In the genomic region with DNA sequence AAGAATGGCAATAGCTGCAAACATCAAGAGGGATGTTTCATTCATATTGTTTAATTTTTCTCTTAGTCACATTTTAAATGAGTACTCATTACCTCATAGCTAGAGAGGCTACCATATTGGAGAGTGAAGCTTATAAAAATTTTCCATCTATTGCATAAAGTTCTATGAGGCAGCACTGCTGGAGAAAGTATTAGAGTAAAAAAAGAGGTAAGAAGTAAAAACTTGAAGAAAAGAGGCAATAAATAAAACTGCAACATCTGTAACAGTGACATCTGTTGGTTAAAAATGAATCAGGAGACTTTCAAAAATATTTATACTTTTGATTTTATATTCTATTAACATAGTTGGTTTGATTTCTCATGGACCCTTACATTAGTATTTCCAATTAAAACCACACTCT, we compare ENCODE assay signal across 21 cellular contexts.
DNase-seq lines count a peak whose midpoint lies in the region; ATAC-seq and TF ChIP-seq lines count a peak whose summit lies in the region.
"Had no signal": no experiment of that assay in that cellular context is flagged by ENCODE, and none has a peak within 500 bp of the region (broad histone marks: within the 10 kb centered on the region; RNA-seq: fewer than 3 reads in every experiment).

No MANE protein-coding gene starts in this region.

- peaks cover 7% of the 10 kb centered on the region for H3K4me1 Mint-ChIP-seq in activated CD4-positive, alpha-beta T cell treated with anti-CD3 and anti-CD28 coated beads for 36 hours
- H3K4me1 Mint-ChIP-seq in chondrocyte (ENCODE audit: low read depth) (peaks cover 29% of the 10 kb centered on the region), Caco-2 (ENCODE audit: low read depth, unreplicated experiment) (no peaks in the 10 kb centered on the region)

- no peaks in the 10 kb centered on the region for H3K79me2 ChIP-seq in OCI-LY3 (ENCODE audit: low read length)

- TF ChIP-seq CTCF in OCI-LY3 (IDR thresholded peaks at IDR 0.05; ENCODE audit: low read depth, low read length): peak; percentile 15; the same call in 1 of the 2 replicates
- peak; percentile 72 for TF ChIP-seq CTCF in chondrocyte (IDR thresholded peaks at IDR 0.05)
- no peak for TF ChIP-seq CTCF in Caco-2 (IDR thresholded peaks at IDR 0.05; ENCODE audit: insufficient read depth in 1 of 2, low read depth in 1 of 2, low read length in 1 of 2, severe bottlenecking in 1 of 2, unreplicated experiment in 1 of 2)

- peak overlapping the region; percentile 9; the same call in 1 of the 2 replicates for H3K4me2 ChIP-seq in OCI-LY3 (ENCODE audit: low read length)
- H3K4me2 ChIP-seq: A549 had no signal

- H3K9ac ChIP-seq in OCI-LY3 (ENCODE audit: low read length): no peak overlapping the region

- H3K27ac ChIP-seq in OCI-LY3 (ENCODE audit: low read length): no peak overlapping the region
- H3K27ac ChIP-seq: A549, adrenal gland, foreskin keratinocyte, lower lobe of right lung, right atrium auricular region, upper lobe of left lung had no signal

- H4K20me1 ChIP-seq in OCI-LY3 (ENCODE audit: insufficient read depth, low read length): no peaks in the 10 kb centered on the region

- H3K36me3 Mint-ChIP-seq in activated CD4-positive, alpha-beta T cell treated with anti-CD3 and anti-CD28 coated beads for 36 hours (ENCODE audit: low read depth): no peaks in the 10 kb centered on the region
- no peaks in the 10 kb centered on the region for H3K36me3 Mint-ChIP-seq in chondrocyte (ENCODE audit: low read depth)
- H3K36me3 Mint-ChIP-seq in Caco-2 (ENCODE audit: insufficient read depth, unreplicated experiment): no peaks in the 10 kb centered on the region

- no peaks in the 10 kb centered on the region for H3K36me3 ChIP-seq in OCI-LY3 (replicated peaks; ENCODE audit: low read depth, low read length)
- no peaks in the 10 kb centered on the region for H3K36me3 ChIP-seq in Caco-2 (ENCODE audit: control insufficient read depth, insufficient read depth, low read length)
- H3K36me3 ChIP-seq: adrenal gland, lower lobe of right lung, right atrium auricular region, upper lobe of left lung had no signal

- H3K27me3 ChIP-seq in OCI-LY3 (ENCODE audit: low read depth, low read length) (no peaks in the 10 kb centered on the region), Caco-2 (replicated peaks; ENCODE audit: control insufficient read depth, insufficient read depth, low read length) (no peaks in the 10 kb centered on the region)
- H3K27me3 ChIP-seq: adrenal gland, foreskin keratinocyte, right atrium auricular region, upper lobe of left lung had no signal

- H3K4me3 Mint-ChIP-seq in activated CD4-positive, alpha-beta T cell treated with anti-CD3 and anti-CD28 coated beads for 36 hours: no peak overlapping the region
- H3K4me3 Mint-ChIP-seq in chondrocyte (ENCODE audit: unreplicated experiment) (no peak overlapping the region), Caco-2 (ENCODE audit: unreplicated experiment) (no peak overlapping the region)

- no peak overlapping the region for H3K27ac Mint-ChIP-seq in activated CD4-positive, alpha-beta T cell treated with anti-CD3 and anti-CD28 coated beads for 36 hours
- peak overlapping the region; percentile 5 for H3K27ac Mint-ChIP-seq in chondrocyte (ENCODE audit: unreplicated experiment)
- H3K27ac Mint-ChIP-seq in Caco-2 (ENCODE audit: unreplicated experiment): no peak overlapping the region

- H3K27me3 Mint-ChIP-seq in activated CD4-positive, alpha-beta T cell treated with anti-CD3 and anti-CD28 coated beads for 36 hours: no peaks in the 10 kb centered on the region
- H3K27me3 Mint-ChIP-seq in chondrocyte (ENCODE audit: low read depth): no peaks in the 10 kb centered on the region
- peaks cover 3% of the 10 kb centered on the region for H3K27me3 Mint-ChIP-seq in Caco-2 (ENCODE audit: insufficient read depth, unreplicated experiment)

- CTCF ChIA-PET in activated CD4-positive, alpha-beta T cell treated with anti-CD3 and anti-CD28 coated beads for 36 hours (lab: Charles Lee): no interaction called here
- CTCF ChIA-PET in Caco-2 (lab: Charles Lee): no interaction called here

- H3K4me3 ChIP-seq in OCI-LY3 (ENCODE audit: low read length) (no peak overlapping the region), Caco-2 (ENCODE audit: low read depth, low read length) (no peak overlapping the region)
- H3K4me3 ChIP-seq: A549, adrenal gland, lower lobe of right lung, right atrium auricular region, upper lobe of left lung had no signal

- H3K4me1 ChIP-seq in OCI-LY3 (ENCODE audit: low read length) (peaks cover 22% of the 10 kb centered on the region), Caco-2 (no peaks in the 10 kb centered on the region; the same call in 1 of the 2 replicates)
- H3K4me1 ChIP-seq: A549, adrenal gland, foreskin keratinocyte, lower lobe of right lung, right atrium auricular region, upper lobe of left lung had no signal

- no peaks in the 10 kb centered on the region for H3K9me3 Mint-ChIP-seq in activated CD4-positive, alpha-beta T cell treated with anti-CD3 and anti-CD28 coated beads for 36 hours (ENCODE audit: low read depth)
- no peaks in the 10 kb centered on the region for H3K9me3 Mint-ChIP-seq in chondrocyte (ENCODE audit: low read depth)
- H3K9me3 Mint-ChIP-seq in Caco-2 (ENCODE audit: unreplicated experiment): no peaks in the 10 kb centered on the region

- POLR2A ChIA-PET in activated CD4-positive, alpha-beta T cell treated with anti-CD3 and anti-CD28 coated beads for 36 hours (lab: Charles Lee): no interaction called here
- POLR2A ChIA-PET in Caco-2 (lab: Charles Lee): no interaction called here

- DNase-seq in activated CD4-positive, alpha-beta T cell treated with anti-CD3 and anti-CD28 coated beads for 36 hours: no peak
- DNase-seq in activated CD4-positive, alpha-beta T cell treated with anti-CD3 and anti-CD28 coated beads for 1 hour: no peak
- no peak for DNase-seq in chondrocyte (ENCODE audit: low spot score)
- DNase-seq in Caco-2: no peak
- DNase-seq in activated effector memory CD4-positive, alpha-beta T cell treated with anti-CD3 and anti-CD28 coated beads, Interleukin-2, amount 50 U/mL, for 16 hours: no peak
- DNase-seq: adrenal gland; foreskin keratinocyte; hippocampal formation; islet precursor cell; lower lobe of right lung; NCI-H146; NCI-H748 treated with DMSO at 0.1 percent for 48 hours; nucleus accumbens; stimulated activated CD4-positive, alpha-beta T cell treated with anti-CD3 and anti-CD28 coated beads, Interleukin-12 subunit alpha, Interleukin-12 subunit beta, amount 100 ng/mL, for 4 hours; upper lobe of left lung had no signal

- peak; percentile 37 for ATAC-seq in activated CD4-positive, alpha-beta T cell treated with anti-CD3 and anti-CD28 coated beads for 36 hours
- ATAC-seq in GM21447 (IDR thresholded peaks at IDR 0.05; ENCODE audit: unreplicated experiment) (no peak), GM19452 (IDR thresholded peaks at IDR 0.05; ENCODE audit: unreplicated experiment) (no peak)
- ATAC-seq: A549, foreskin keratinocyte, HepG2, lower lobe of right lung had no signal

- intact Hi-C loops in activated CD4-positive, alpha-beta T cell treated with anti-CD3 and anti-CD28 coated beads for 36 hours (cut with DNase I, micrococcal nuclease): loop anchor here in 1 of 2 experiments (10.0 kb wide), 1 partner anchor 1387 kb away; no protein-coding TSS in a partner anchor
- intact Hi-C loops in Caco-2 (cut with micrococcal nuclease; ENCODE audit: unreplicated experiment): no loop called here

- H2AFZ ChIP-seq in OCI-LY3 (ENCODE audit: low read depth, low read length): no peak overlapping the region

- no peaks in the 10 kb centered on the region for H3K9me3 ChIP-seq in OCI-LY3 (ENCODE audit: insufficient read depth, low read length)
- H3K9me3 ChIP-seq in Caco-2: no peaks in the 10 kb centered on the region
- H3K9me3 ChIP-seq: A549, adrenal gland, lower lobe of right lung, right atrium auricular region, upper lobe of left lung had no signal

- BruUV-seq in Caco-2 (replicated peaks; lab: Mats Ljungman, UMichigan): no TSS peak

Comparison
In these comparisons a context has a peak if more than half of its experiments do, and no peak if none do; other contexts are left out.
1. CTCF ChIP-seq: peak in OCI-LY3 (single experiment) and chondrocyte (single experiment); none in Caco-2 (0 of 2).